ENCODE assay signal across 7 cellular contexts in genomic region chr2:43427032-43427424, GRCh38.
DNase-seq lines count a peak whose midpoint lies in the region; ATAC-seq, FAIRE-seq and TF ChIP-seq lines count a peak whose summit lies in the region.

No MANE protein-coding gene starts in this region.

- H4K20me1 ChIP-seq in hepatocyte (ENCODE audit: insufficient read depth, poor library complexity, severe bottlenecking), result no peaks in the 10 kb centered on the region

- peak overlapping the region; percentile 15 for H2AFZ ChIP-seq in hepatocyte

- H3K27ac ChIP-seq in hepatocyte, result peak overlapping the region; percentile 95

- H3K79me2 ChIP-seq in hepatocyte, result no peaks in the 10 kb centered on the region

- H3K27me3 Mint-ChIP-seq in T-helper 1 cell treated with Interleukin-12 subunit alpha and Interleukin-12 subunit beta and Interleukin-4 antibody, amounts not matched to agents 30 μg/mL and 1 μg/mL, for 36 hours (ENCODE audit: low read depth), result no peaks in the 10 kb centered on the region
- no peaks in the 10 kb centered on the region for H3K27me3 Mint-ChIP-seq in stimulated activated naive CD8-positive, alpha-beta T cell treated with anti-CD3 and anti-CD28 coated beads, Interleukin-15, amount 100 ng/mL, for 72 hours

- no peaks in the 10 kb centered on the region for H3K9me2 ChIP-seq in hepatocyte (replicated peaks; ENCODE audit: insufficient read depth)

- peak overlapping the region; percentile 29 for H3K4me3 Mint-ChIP-seq in T-helper 1 cell treated with Interleukin-12 subunit alpha and Interleukin-12 subunit beta and Interleukin-4 antibody, amounts not matched to agents 30 μg/mL and 1 μg/mL, for 36 hours
- H3K4me3 Mint-ChIP-seq in stimulated activated naive CD8-positive, alpha-beta T cell treated with anti-CD3 and anti-CD28 coated beads, Interleukin-15, amount 100 ng/mL, for 72 hours, result peak overlapping the region; percentile 24 to 46

- ATAC-seq in HG03097 (IDR thresholded peaks at IDR 0.05; ENCODE audit: low FRiP score, unreplicated experiment), result peak; percentile 1
- no peak for ATAC-seq in stimulated activated naive CD8-positive, alpha-beta T cell treated with anti-CD3 and anti-CD28 coated beads, Interleukin-15, amount 100 ng/mL, for 72 hours
- no peak for ATAC-seq in GM21576 (IDR thresholded peaks at IDR 0.05; ENCODE audit: unreplicated experiment)
- no peak for ATAC-seq in GM19023 (IDR thresholded peaks at IDR 0.05; ENCODE audit: unreplicated experiment)

- peaks cover 23% of the 10 kb centered on the region for H3K4me1 ChIP-seq in hepatocyte (ENCODE audit: insufficient read depth)

- H3K36me3 ChIP-seq in hepatocyte (replicated peaks; ENCODE audit: insufficient read depth, low read depth), result no peaks in the 10 kb centered on the region

- no peak for TF ChIP-seq CTCF in hepatocyte (IDR thresholded peaks at IDR 0.05; ENCODE audit: poor library complexity)

- no peak for DNase-seq in hepatocyte (ENCODE audit: low spot score)
- DNase-seq in stimulated activated naive CD8-positive, alpha-beta T cell treated with anti-CD3 and anti-CD28 coated beads, Interleukin-15, amount 100 ng/mL, for 72 hours, result no peak
- DNase-seq in urothelium cell line (ENCODE audit: low spot score), result no peak

- 81% methylated on average over 8 of the region's 8 CpGs for WGBS in hepatocyte (ENCODE audit: low lambda C conversion rate, missing lambda C conversion rate)

- peaks cover 30% of the 10 kb centered on the region for H3K36me3 Mint-ChIP-seq in T-helper 1 cell treated with Interleukin-12 subunit alpha and Interleukin-12 subunit beta and Interleukin-4 antibody, amounts not matched to agents 30 μg/mL and 1 μg/mL, for 36 hours (ENCODE audit: low read depth)

- H3K27me3 ChIP-seq in hepatocyte, result no peaks in the 10 kb centered on the region

- peaks cover 31% of the 10 kb centered on the region for H3K4me1 Mint-ChIP-seq in T-helper 1 cell treated with Interleukin-12 subunit alpha and Interleukin-12 subunit beta and Interleukin-4 antibody, amounts not matched to agents 30 μg/mL and 1 μg/mL, for 36 hours (ENCODE audit: low read depth)
- H3K4me1 Mint-ChIP-seq in stimulated activated naive CD8-positive, alpha-beta T cell treated with anti-CD3 and anti-CD28 coated beads, Interleukin-15, amount 100 ng/mL, for 72 hours, result peaks cover 42% of the 10 kb centered on the region

- H3K27ac Mint-ChIP-seq in T-helper 1 cell treated with Interleukin-12 subunit alpha and Interleukin-12 subunit beta and Interleukin-4 antibody, amounts not matched to agents 30 μg/mL and 1 μg/mL, for 36 hours, result peak overlapping the region; percentile 87
- peak overlapping the region; percentile 66 to 89 for H3K27ac Mint-ChIP-seq in stimulated activated naive CD8-positive, alpha-beta T cell treated with anti-CD3 and anti-CD28 coated beads, Interleukin-15, amount 100 ng/mL, for 72 hours

- no peak for FAIRE-seq in urothelium cell line (lab: Jason Lieb, UNC)

- H3K9me3 ChIP-seq in hepatocyte (ENCODE audit: low read depth), result no peaks in the 10 kb centered on the region

- no peak overlapping the region for H3K4me3 ChIP-seq in hepatocyte

- H3K4me2 ChIP-seq in hepatocyte, result no peak overlapping the region

- H3K9me3 Mint-ChIP-seq in T-helper 1 cell treated with Interleukin-12 subunit alpha and Interleukin-12 subunit beta and Interleukin-4 antibody, amounts not matched to agents 30 μg/mL and 1 μg/mL, for 36 hours, result no peaks in the 10 kb centered on the region
- H3K9me3 Mint-ChIP-seq in stimulated activated naive CD8-positive, alpha-beta T cell treated with anti-CD3 and anti-CD28 coated beads, Interleukin-15, amount 100 ng/mL, for 72 hours, result no peaks in the 10 kb centered on the region
